ENCODE assay signal across 17 cellular contexts in the genomic region with DNA sequence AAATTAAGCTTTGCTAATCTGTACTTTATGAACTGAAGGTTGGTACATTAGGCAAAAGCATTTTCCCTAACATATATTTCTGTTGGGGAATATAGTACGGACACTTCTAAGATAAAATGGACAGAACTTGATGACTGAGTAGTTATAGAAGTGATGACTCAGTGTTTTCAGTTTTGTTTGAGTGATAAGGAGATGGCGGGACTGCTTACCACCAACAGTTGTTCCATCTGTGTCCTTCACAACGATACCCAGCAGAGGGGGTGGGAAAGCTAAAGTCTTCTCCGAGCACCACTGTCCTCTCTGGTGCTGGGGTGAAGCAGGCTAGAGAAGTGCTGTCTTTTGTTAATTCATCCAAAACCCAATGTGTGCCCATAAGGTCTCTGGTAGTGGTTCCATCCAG.
"Had no signal": no experiment of that assay in that cellular context is flagged by ENCODE, and none has a peak within 500 bp of the region (broad histone marks: within the 10 kb centered on the region; RNA-seq: fewer than 3 reads in every experiment).

No MANE protein-coding gene starts in this region.

- H3K4me3 ChIP-seq: heart left ventricle, upper lobe of left lung had no signal

- H3K27me3 ChIP-seq: upper lobe of left lung had no signal

- H3K4me1 ChIP-seq: heart left ventricle, upper lobe of left lung had no signal

- H3K36me3 ChIP-seq: heart left ventricle, neutrophil, upper lobe of left lung had no signal

- H3K9me3 ChIP-seq: heart left ventricle, neutrophil, upper lobe of left lung had no signal

- DNase-seq: activated CD4-positive, alpha-beta T cell treated with anti-CD3 and anti-CD28 coated beads, Interleukin-2, amount 50 U/mL, for 48 hours; activated effector memory CD4-positive, alpha-beta T cell treated with anti-CD3 and anti-CD28 coated beads, Interleukin-2, amount 50 U/mL, for 16 hours; activated T-cell treated with anti-CD3 and anti-CD28 coated beads, Interleukin-2, amount 50 U/mL, for 4 hours; anterior cingulate cortex; cerebellar nuclear complex; effector memory CD8-positive, alpha-beta T cell; heart left ventricle; immature natural killer cell; mesenchymal stem cell; natural killer cell; stimulated activated naive CD4-positive, alpha-beta T cell; substantia nigra; upper lobe of left lung had no signal

- FAIRE-seq: frontal cortex, TTC549 had no signal

- H3K27ac ChIP-seq: epithelial cell of prostate, heart left ventricle, neutrophil, upper lobe of left lung had no signal
